8 cellular contexts compared by ENCODE assay signal in genomic region chr20:33490023-33490933, GRCh38. TPM values are rescaled to one million over a fixed set of nuclear protein-coding genes. Genes with fewer than 3 reads are reported as not detected.
DNase-seq lines count a peak whose midpoint lies in the region; ATAC-seq lines count a peak whose summit lies in the region.

CBFA2T2 (plus strand) TSS chr20:33490096; CDS start chr20:33490268, 172 bp downstream.

- no peak within 1 kb of the TSS for H2BK15ac ChIP-seq in mesendoderm (replicated peaks; ENCODE audit: low read depth)

- H3K23ac ChIP-seq in mesendoderm (ENCODE audit: low read length): no peak within 1 kb of the TSS

- H3K4ac ChIP-seq in mesendoderm (ENCODE audit: low read depth, low read length): peak within 1 kb of the TSS; percentile 8

- H3K79me1 ChIP-seq in mesendoderm (ENCODE audit: low read length): peaks cover 4% of the 10 kb centered on the region

- no peaks in the 10 kb centered on the region for H3K36me3 ChIP-seq in mesendoderm (ENCODE audit: control insufficient read depth, insufficient read depth, low read length)
- H3K36me3 ChIP-seq in subcutaneous abdominal adipose tissue (ENCODE audit: control insufficient read depth in 5 of 5, insufficient read depth in 5 of 5, low read length in 5 of 5): no peaks in the 10 kb centered on the region

- H2BK5ac ChIP-seq in mesendoderm (ENCODE audit: low read length): no peak within 1 kb of the TSS

- no peak within 1 kb of the TSS for H4K5ac ChIP-seq in mesendoderm (ENCODE audit: low read length)

- H3K27me3 ChIP-seq in mesendoderm (ENCODE audit: insufficient read depth, low read length, poor library complexity): no peaks in the 10 kb centered on the region
- no peaks in the 10 kb centered on the region for H3K27me3 ChIP-seq in subcutaneous abdominal adipose tissue (ENCODE audit: control insufficient read depth in 5 of 5, insufficient read depth in 4 of 5, low read length in 5 of 5)

- DNase-seq in AML-193 (lab: John Stamatoyannopoulos, UW) (peak; percentile 22 to 56), SK-MEL-5 (ENCODE audit: low read depth, low spot score) (peak; percentile 62), mesendoderm (no peak), 8988T (no peak)
- peak; percentile 66 for DNase-seq in effector CD8-positive, alpha-beta T cell (lab: John Stamatoyannopoulos, UW)

- peaks cover 3% of the 10 kb centered on the region for H3K79me2 ChIP-seq in mesendoderm (ENCODE audit: control insufficient read depth, insufficient read depth, low read length)

- ATAC-seq in GM18520 (IDR thresholded peaks at IDR 0.05; ENCODE audit: unreplicated experiment): peak; percentile 42
- ATAC-seq in HG03060 (IDR thresholded peaks at IDR 0.05; ENCODE audit: low read depth, unreplicated experiment): peak; percentile 43

- H3K4me2 ChIP-seq in mesendoderm (ENCODE audit: low read length): peak within 1 kb of the TSS; percentile 94

- H2AK5ac ChIP-seq in mesendoderm (ENCODE audit: low read length): no peak within 1 kb of the TSS

- in situ Hi-C loops in SK-MEL-5 (cut with HindIII; ENCODE audit: low pct_unique_long_range_greater_than_20kb, low sequenced_read_pairs): no loop called here

- H3K18ac ChIP-seq in mesendoderm (ENCODE audit: low read length): peak within 1 kb of the TSS; percentile 81

- no CpG with 5 or more reads among the region's 105 CpGs for WGBS in mesendoderm (ENCODE audit: extremely low coverage, insufficient coverage, low lambda C conversion rate)

- H3K4me3 ChIP-seq in mesendoderm (ENCODE audit: low read length) (peak within 1 kb of the TSS; percentile 58), subcutaneous abdominal adipose tissue (ENCODE audit: low read depth in 1 of 5, low read length in 5 of 5) (peak within 1 kb of the TSS; percentile 75 to 94 (median 84))

- H3K27ac ChIP-seq in mesendoderm (ENCODE audit: low read depth, low read length): peak within 1 kb of the TSS; percentile 83
- H3K27ac ChIP-seq in subcutaneous abdominal adipose tissue (ENCODE audit: low read depth, low read length): peak within 1 kb of the TSS; percentile 84

- no peaks in the 10 kb centered on the region for H3K9me3 ChIP-seq in subcutaneous abdominal adipose tissue (ENCODE audit: control insufficient read depth in 5 of 5, low read length in 5 of 5)

- peak within 1 kb of the TSS; percentile 88 for H4K8ac ChIP-seq in mesendoderm (ENCODE audit: low read depth, low read length)

- H3K4me1 ChIP-seq in mesendoderm (ENCODE audit: control insufficient read depth, low read depth, low read length) (peaks cover 3% of the 10 kb centered on the region), subcutaneous abdominal adipose tissue (ENCODE audit: control insufficient read depth in 5 of 5, insufficient read depth in 5 of 5, low read length in 5 of 5) (peaks cover 0 to 22% (median 12%) of the 10 kb centered on the region in 5 donors)

- no peak within 1 kb of the TSS for H2BK120ac ChIP-seq in mesendoderm (ENCODE audit: low read depth, low read length)

- H3K9ac ChIP-seq in mesendoderm (ENCODE audit: low read length): peak within 1 kb of the TSS; percentile 82
- H3K9ac ChIP-seq in subcutaneous abdominal adipose tissue (ENCODE audit: low read length in 5 of 5): peak within 1 kb of the TSS; percentile 77 to 96 (median 94)

- peak within 1 kb of the TSS; percentile 83 for H3K56ac ChIP-seq in mesendoderm (ENCODE audit: low read length)

RNA-seq across cellular contexts. Expression of gene CBFA2T2, which starts in this region (rescaled TPM):
- 6.0 and 6.3 TPM in 2 replicates for total RNA-seq in SK-MEL-5 (2014; rRNA removed; shearing (Covaris generic))
- 12.6 and 23.7 TPM in 2 replicates for polyA plus RNA-seq in SK-MEL-5 (2015; cell fraction: cytosol; rRNA removed)
- 33.1 and 34.1 TPM in 2 replicates for polyA plus RNA-seq in SK-MEL-5 (2015; cell fraction: nucleus; rRNA removed)
- 4.0 TPM for polyA plus RNA-seq in mesendoderm (2013, experiment 1 of 2)
- 4.2 TPM for polyA plus RNA-seq in mesendoderm (2013, experiment 2 of 2)

Comparison
In these comparisons a context has a peak if more than half of its experiments do, and no peak if none do; other contexts are left out.
1. DNase-seq: peak in AML-193 (2 of 2), SK-MEL-5 (single experiment) and effector CD8-positive, alpha-beta T cell (single experiment); none in mesendoderm (single experiment) and 8988T (single experiment).